Comparison of ENCODE assay signal across 8 cellular contexts in genomic region chr12:69240625-69240984, GRCh38. TPM values are rescaled to one million over a fixed set of nuclear protein-coding genes. Genes with fewer than 3 reads are reported as not detected.
DNase-seq lines count a peak whose midpoint lies in the region; ATAC-seq, FAIRE-seq and TF ChIP-seq lines count a peak whose summit lies in the region.

No MANE protein-coding gene starts in this region.

- H3K4me2 ChIP-seq in A549, result peak overlapping the region; percentile 86

- H3K27me3 Mint-ChIP-seq in nephron (ENCODE audit: low read depth), result no peaks in the 10 kb centered on the region

- no peak for TF ChIP-seq POLR2A in A549 (IDR thresholded peaks at IDR 0.05; ENCODE audit: low read length)

- no peaks in the 10 kb centered on the region for H3K9me3 ChIP-seq in A549

- H3K4me1 Mint-ChIP-seq in nephron, result peaks cover 45% of the 10 kb centered on the region

- TF ChIP-seq RAD21 in A549 (conservative IDR thresholded peaks at IDR 0.05 in 1 of 2, IDR thresholded peaks at IDR 0.05 in 1 of 2), result no peak

- FAIRE-seq in A549 (lab: Jason Lieb, UNC), result no peak

- peak overlapping the region; percentile 95 for H3K4me3 ChIP-seq in A549

- H3K36me3 Mint-ChIP-seq in nephron (ENCODE audit: low read depth), result peaks cover 24% of the 10 kb centered on the region

- no peaks in the 10 kb centered on the region for H3K9me3 Mint-ChIP-seq in nephron

- H3K27ac Mint-ChIP-seq in nephron, result peak overlapping the region; percentile 95 to 97 (median 97)

- TF ChIP-seq CTCF in A549 (IDR thresholded peaks at IDR 0.05), result no peak
- TF ChIP-seq CTCF in nephron (IDR thresholded peaks at IDR 0.05; ENCODE audit: unreplicated experiment in 3 of 3), result no peak

- POLR2A ChIA-PET in A549 (lab: Yijun Ruan, JAX), result no interaction called here

- CTCF ChIA-PET in A549 (lab: Yijun Ruan, JAX), result no interaction called here

- no peak for TF ChIP-seq EP300 in A549 (IDR thresholded peaks at IDR 0.05)

- WGBS in A549 (ENCODE audit: missing lambda C conversion rate), result under 1% methylated on average over 11 of the region's 11 CpGs

- peaks cover 28% of the 10 kb centered on the region; the same call in 2 of the 3 replicates for H3K4me1 ChIP-seq in A549

- no peak for ATAC-seq in A549
- no peak for ATAC-seq in GM18498 (IDR thresholded peaks at IDR 0.05; ENCODE audit: unreplicated experiment)
- ATAC-seq in GM18909 (IDR thresholded peaks at IDR 0.05; ENCODE audit: poor library complexity, unreplicated experiment), result no peak

- DNase-seq in A549 (ENCODE audit: low read depth in 1 of 2, low spot score in 1 of 2) (peak; percentile 13 to 25), GM19238 (ENCODE audit: insufficient read length, low spot score) (peak; percentile 23), SW480 (ENCODE audit: low spot score) (peak; percentile 12), SKM-1 treated with dmso at 0.1 percent for 144 hours (lab: John Stamatoyannopoulos, UW; ENCODE audit: unreplicated experiment) (no peak)
- DNase-seq in effector CD4-positive, alpha-beta T cell, result peak; percentile 18

- H3K4me3 Mint-ChIP-seq in nephron, result peak overlapping the region; percentile 95 to 100 (median 97)

- peak overlapping the region; percentile 97 to 99 for H3K27ac ChIP-seq in A549

TF ChIP-seq in A549, 52 proteins besides CTCF, POLR2A, EP300 and RAD21:
- no peak for TF ChIP-seq MAFK (IDR thresholded peaks at IDR 0.05; ENCODE audit: partially characterized antibody)
- TF ChIP-seq KDM5A (IDR thresholded peaks at IDR 0.05), result no peak
- TF ChIP-seq MYC (IDR thresholded peaks at IDR 0.05; ENCODE audit: borderline replicate concordance, low read length), result no peak
- no peak for TF ChIP-seq HOXB13 (CRISPR knock-in tag; IDR thresholded peaks at IDR 0.05; ENCODE audit: low read depth)
- no peak for TF ChIP-seq ELK1 (IDR thresholded peaks at IDR 0.05; ENCODE audit: low read depth, low read length)
- no peak for TF ChIP-seq RCOR1 (IDR thresholded peaks at IDR 0.05; ENCODE audit: low read depth, low read length)
- no peak for TF ChIP-seq RNF2 (IDR thresholded peaks at IDR 0.05; ENCODE audit: borderline replicate concordance, low read depth)
- TF ChIP-seq TP53 (CRISPR knock-in tag; IDR thresholded peaks at IDR 0.05), result no peak
- TF ChIP-seq ESRRA (IDR thresholded peaks at IDR 0.05; ENCODE audit: borderline replicate concordance, low read length), result no peak
- no peak for TF ChIP-seq EHMT2 (IDR thresholded peaks at IDR 0.05; ENCODE audit: low read depth)
- TF ChIP-seq CHD4 (IDR thresholded peaks at IDR 0.05; ENCODE audit: borderline replicate concordance), result no peak
- no peak for TF ChIP-seq MAX (IDR thresholded peaks at IDR 0.05)
- TF ChIP-seq FOSB (CRISPR knock-in tag; IDR thresholded peaks at IDR 0.05), result no peak

RNA-seq across cellular contexts. Expression of gene CPSF6, which starts 1.2 kb away (rescaled TPM):
- 55.0 and 77.2 TPM in 2 replicates for polyA plus RNA-seq in A549 (2011; rRNA removed)
- 62.9 and 67.2 TPM in 2 replicates for polyA plus RNA-seq in A549 (2012; cell fraction: cytosol; rRNA removed)
- 64.4 and 64.7 TPM in 2 replicates for polyA plus RNA-seq in A549 (2012; cell fraction: nucleus; rRNA removed)
- 80.8 to 89.3 TPM (median 84.3 TPM) in 3 replicates for polyA plus RNA-seq in A549 (2017; fragmentation: RNase III; extraction: RNeasy Plus Mini Kit Qiagen cat#74134 plus additional on column Dnase treatment)
- polyA minus RNA-seq in A549 (2011; rRNA and poly(A)+ RNA removed), result 73.6 and 74.9 TPM in 2 replicates
